ENCODE assay signal across 11 cellular contexts in genomic region chrX:7146026-7146702, GRCh38. TPM values are rescaled to one million over a fixed set of nuclear protein-coding genes. Genes with fewer than 3 reads are reported as not detected.
A peak's percentile ranks its signal among the peaks of the same experiment; 100 is the strongest.
DNase-seq lines count a peak whose midpoint lies in the region; ATAC-seq and TF ChIP-seq lines count a peak whose summit lies in the region.
"Had no signal": no experiment of that assay in that cellular context is flagged by ENCODE, and none has a peak within 500 bp of the region (broad histone marks: within the 10 kb centered on the region; RNA-seq: fewer than 3 reads in every experiment).

No MANE protein-coding gene starts in this region.

- H3K4me3 Mint-ChIP-seq in T-helper 2 cell treated with Interferon-gamma antibody and Interleukin-4, amounts not matched to agents 5 μg/mL and 100 μg/mL, for 36 hours = peak overlapping the region; percentile 81
- no peak overlapping the region for H3K4me3 Mint-ChIP-seq in glutamatergic neuron (ENCODE audit: unreplicated experiment)

- H3K27me3 Mint-ChIP-seq in T-helper 2 cell treated with Interferon-gamma antibody and Interleukin-4, amounts not matched to agents 5 μg/mL and 100 μg/mL, for 36 hours (ENCODE audit: low read depth) = no peaks in the 10 kb centered on the region
- H3K27me3 Mint-ChIP-seq in glutamatergic neuron (ENCODE audit: unreplicated experiment) = peaks cover 3% of the 10 kb centered on the region

- TF ChIP-seq CTCF in OCI-LY7 (conservative IDR thresholded peaks at IDR 0.05; ENCODE audit: low read length) = no peak
- no peak for TF ChIP-seq CTCF in glutamatergic neuron (IDR thresholded peaks at IDR 0.05; ENCODE audit: partially characterized antibody, unreplicated experiment)
- TF ChIP-seq CTCF in Peyer's patch (IDR thresholded peaks at IDR 0.05) = no peak
- TF ChIP-seq CTCF in mammary epithelial cell (conservative IDR thresholded peaks at IDR 0.05 in 1 of 2, IDR thresholded peaks at IDR 0.05 in 1 of 2; ENCODE audit: extremely low read depth in 1 of 2, insufficient read depth in 1 of 2, low read depth in 1 of 2, low read length in 2 of 2) = no peak

- H3K9me3 ChIP-seq in OCI-LY7 (ENCODE audit: low read length) (no peaks in the 10 kb centered on the region), skeletal muscle satellite cell (replicated peaks; ENCODE audit: low read length) (no peaks in the 10 kb centered on the region), Peyer's patch (no peaks in the 10 kb centered on the region), mammary epithelial cell (replicated peaks; ENCODE audit: insufficient read depth, low read length) (no peaks in the 10 kb centered on the region)

- TF ChIP-seq POLR2A in Peyer's patch (IDR thresholded peaks at IDR 0.05) = no peak

- H3K79me2 ChIP-seq in OCI-LY7 (ENCODE audit: insufficient read depth, low read depth, low read length) (peaks cover 53% of the 10 kb centered on the region; the same call in 1 of the 2 replicates), mammary epithelial cell (ENCODE audit: insufficient read depth, low read length) (peaks cover 56% of the 10 kb centered on the region)

- H3K4me1 ChIP-seq in OCI-LY7 (ENCODE audit: insufficient read depth, low read length, poor library complexity, severe bottlenecking) (peaks cover 33% of the 10 kb centered on the region), skeletal muscle satellite cell (ENCODE audit: control insufficient read depth, insufficient read depth, low read length) (peaks cover 16% of the 10 kb centered on the region), Peyer's patch (no peaks in the 10 kb centered on the region), mammary epithelial cell (ENCODE audit: insufficient read depth, low read length) (no peaks in the 10 kb centered on the region)

- in situ Hi-C loops in mammary epithelial cell (cut with MboI; ENCODE audit: low sequenced_read_pairs in 2 of 2) = no loop called here

- peak overlapping the region; percentile 87 for H3K27ac ChIP-seq in OCI-LY7 (ENCODE audit: low read depth, low read length, poor library complexity, severe bottlenecking)
- H3K27ac ChIP-seq in Peyer's patch = peak overlapping the region in 1 of 4 donors; percentile 26
- no peak overlapping the region for H3K27ac ChIP-seq in mammary epithelial cell (ENCODE audit: insufficient read depth, low read depth, low read length)
- H3K27ac ChIP-seq: SK-N-MC had no signal

- no peaks in the 10 kb centered on the region for H3K9me3 Mint-ChIP-seq in T-helper 2 cell treated with Interferon-gamma antibody and Interleukin-4, amounts not matched to agents 5 μg/mL and 100 μg/mL, for 36 hours
- H3K9me3 Mint-ChIP-seq in glutamatergic neuron (ENCODE audit: unreplicated experiment) = peaks cover 8% of the 10 kb centered on the region
- H3K9me3 Mint-ChIP-seq: endodermal cell had no signal

- no peak for DNase-seq in T-helper 2 cell treated with Interferon-gamma antibody and Interleukin-4, amounts not matched to agents 5 μg/mL and 100 μg/mL, for 36 hours (ENCODE audit: low spot score)
- DNase-seq in T-helper 2 cell = no peak
- no peak for DNase-seq in OCI-LY7 (ENCODE audit: low spot score)
- no peak for DNase-seq in glutamatergic neuron
- no peak for DNase-seq in Peyer's patch
- DNase-seq in mammary epithelial cell = no peak
- DNase-seq: endodermal cell; stimulated activated CD4-positive, alpha-beta T cell treated with anti-CD3 and anti-CD28 coated beads, Interleukin-12 subunit alpha, Interleukin-12 subunit beta, amount 100 ng/mL, for 4 hours had no signal

- H3K4me3 ChIP-seq in OCI-LY7 (ENCODE audit: low read depth, low read length, poor library complexity, severe bottlenecking) (peak overlapping the region; percentile 95), skeletal muscle satellite cell (ENCODE audit: low read length) (no peak overlapping the region), Peyer's patch (no peak overlapping the region), mammary epithelial cell (replicated peaks in 1 of 3; ENCODE audit: insufficient read depth in 1 of 3, low read depth in 2 of 3, low read length in 3 of 3) (no peak overlapping the region)

- peaks cover 22% of the 10 kb centered on the region for H3K4me1 Mint-ChIP-seq in T-helper 2 cell treated with Interferon-gamma antibody and Interleukin-4, amounts not matched to agents 5 μg/mL and 100 μg/mL, for 36 hours (ENCODE audit: low read depth)
- peaks cover 9% of the 10 kb centered on the region for H3K4me1 Mint-ChIP-seq in glutamatergic neuron (ENCODE audit: low read depth, unreplicated experiment)

- BruUV-seq in OCI-LY7 (replicated peaks; lab: Mats Ljungman, UMichigan) (no TSS peak), mammary epithelial cell (replicated peaks; lab: Mats Ljungman, UMichigan) (no TSS peak)

- POLR2A ChIA-PET in OCI-LY7 (lab: Charles Lee) = interaction anchor here (0.5 to 3.5 kb wide), 15 partner anchors 8 to 1965 kb away, joined by 3 to 38 read pairs (median 3); no protein-coding TSS in a partner anchor

- H3K36me3 ChIP-seq in OCI-LY7 (ENCODE audit: insufficient read depth, low read length) = peaks cover 13% of the 10 kb centered on the region
- no peaks in the 10 kb centered on the region for H3K36me3 ChIP-seq in skeletal muscle satellite cell (ENCODE audit: insufficient read depth, low read length)
- H3K36me3 ChIP-seq in Peyer's patch = no peaks in the 10 kb centered on the region
- H3K36me3 ChIP-seq in mammary epithelial cell (ENCODE audit: insufficient read depth, low read length) = no peaks in the 10 kb centered on the region

- 98% methylated on average over 3 of the region's 3 CpGs for WGBS in mammary epithelial cell (ENCODE audit: low coverage, missing lambda C conversion rate)

- H3K9ac ChIP-seq in skeletal muscle satellite cell (ENCODE audit: low read depth, low read length) (peak overlapping the region; percentile 42), mammary epithelial cell (ENCODE audit: insufficient read depth, low read length) (no peak overlapping the region)

- CTCF ChIA-PET in OCI-LY7 (lab: Charles Lee; ENCODE audit: unreplicated experiment) = interaction anchor here (1.4 to 1.7 kb wide), 2 partner anchors 12 to 61 kb away, joined by 3 to 6 read pairs; no protein-coding TSS in a partner anchor
- CTCF ChIA-PET in mammary epithelial cell (lab: Charles Lee; ENCODE audit: low non-redundant PET) = interaction anchor here (0.6 to 1.1 kb wide), 2 partner anchors 14 to 98 kb away, joined by 3 to 6 read pairs; no protein-coding TSS in a partner anchor

- no peak overlapping the region for H2AFZ ChIP-seq in OCI-LY7 (ENCODE audit: low read length)
- no peak overlapping the region for H2AFZ ChIP-seq in mammary epithelial cell (ENCODE audit: low read depth, low read length)

- H4K20me1 ChIP-seq in OCI-LY7 (ENCODE audit: insufficient read depth, low read length) (no peaks in the 10 kb centered on the region), mammary epithelial cell (ENCODE audit: insufficient read depth, low read length) (peaks cover 3% of the 10 kb centered on the region)

- H3K27me3 ChIP-seq in skeletal muscle satellite cell (ENCODE audit: control insufficient read depth, insufficient read depth, low read length) (no peaks in the 10 kb centered on the region), Peyer's patch (no peaks in the 10 kb centered on the region), mammary epithelial cell (ENCODE audit: insufficient read depth, low read length) (no peaks in the 10 kb centered on the region)

- H3K27ac Mint-ChIP-seq in T-helper 2 cell treated with Interferon-gamma antibody and Interleukin-4, amounts not matched to agents 5 μg/mL and 100 μg/mL, for 36 hours = no peak overlapping the region
- H3K27ac Mint-ChIP-seq in glutamatergic neuron (ENCODE audit: unreplicated experiment) = peak overlapping the region; percentile 33
- H3K27ac Mint-ChIP-seq: endodermal cell had no signal

- H3K9me2 ChIP-seq in OCI-LY7 (ENCODE audit: insufficient read depth, low read length) = no peaks in the 10 kb centered on the region

- H3K36me3 Mint-ChIP-seq in T-helper 2 cell treated with Interferon-gamma antibody and Interleukin-4, amounts not matched to agents 5 μg/mL and 100 μg/mL, for 36 hours (ENCODE audit: low read depth) = no peaks in the 10 kb centered on the region
- no peaks in the 10 kb centered on the region for H3K36me3 Mint-ChIP-seq in glutamatergic neuron (ENCODE audit: unreplicated experiment)

- intact Hi-C loops in OCI-LY7 (cut with micrococcal nuclease; ENCODE audit: unreplicated experiment) = loop anchor here (5.0 kb wide), 1 partner anchor 76 kb away; no protein-coding TSS in a partner anchor
- intact Hi-C loops in mammary epithelial cell (cut with micrococcal nuclease) = loop anchor here (2.0 kb wide), 1 partner anchor 13 kb away; no protein-coding TSS in a partner anchor

- dilution Hi-C loops in mammary epithelial cell (cut with HindIII; ENCODE audit: low sequenced_read_pairs) = no loop called here

- ATAC-seq in HG02973 (IDR thresholded peaks at IDR 0.05; ENCODE audit: unreplicated experiment) = no peak

- H3K4me2 ChIP-seq in OCI-LY7 (ENCODE audit: low read length) (peak overlapping the region; percentile 90), skeletal muscle satellite cell (ENCODE audit: low read length) (peak overlapping the region; percentile 37), mammary epithelial cell (ENCODE audit: insufficient read depth, low read depth, low read length) (no peak overlapping the region)

RNA-seq across cellular contexts. Expression of gene STS, which starts 1.3 kb away (rescaled TPM):
- total RNA-seq in OCI-LY7 (2014; rRNA removed; shearing (Covaris generic)) = 15.2 and 16.3 TPM in 2 replicates
- 40.3 and 47.0 TPM in 2 replicates for total RNA-seq in OCI-LY7 (2022)
- 7.2 TPM for total RNA-seq in glutamatergic neuron (ENCODE audit: unreplicated experiment)
- 6.1 and 7.0 TPM in 2 replicates for total RNA-seq in skeletal muscle satellite cell (2012; rRNA removed)
- total RNA-seq in Peyer's patch = 1 to 10 TPM; 3.3 to 5.6 (median 4.3) TPM
- total RNA-seq in mammary epithelial cell = 1 to 10 TPM; 2.2 to 2.7 TPM
- polyA plus RNA-seq in mammary epithelial cell = 2.0 TPM
- 7.2 TPM for polyA minus RNA-seq in mammary epithelial cell

RNA-seq across cellular contexts. Expression of gene PUDP, which starts 1.8 kb away (rescaled TPM):
- 8.8 and 21.1 TPM in 2 replicates for total RNA-seq in OCI-LY7 (2014; rRNA removed; shearing (Covaris generic))
- total RNA-seq in OCI-LY7 (2022) = 25.7 and 28.6 TPM in 2 replicates
- total RNA-seq in glutamatergic neuron (ENCODE audit: unreplicated experiment) = 22.7 TPM
- total RNA-seq in skeletal muscle satellite cell (2012; rRNA removed) = 6.1 and 15.0 TPM in 2 replicates
- total RNA-seq in Peyer's patch = 10 to 100 TPM; 15.9 to 38.0 (median 23.9) TPM
- total RNA-seq in mammary epithelial cell = 10 to 100 TPM in 1 of 2 donors, 1 to 10 TPM in 1; 6.8 to 19.1 TPM
- polyA plus RNA-seq in mammary epithelial cell = 26.1 TPM
- 37.6 TPM for polyA minus RNA-seq in mammary epithelial cell
